21 cellular contexts compared by ENCODE assay signal in the genomic region with DNA sequence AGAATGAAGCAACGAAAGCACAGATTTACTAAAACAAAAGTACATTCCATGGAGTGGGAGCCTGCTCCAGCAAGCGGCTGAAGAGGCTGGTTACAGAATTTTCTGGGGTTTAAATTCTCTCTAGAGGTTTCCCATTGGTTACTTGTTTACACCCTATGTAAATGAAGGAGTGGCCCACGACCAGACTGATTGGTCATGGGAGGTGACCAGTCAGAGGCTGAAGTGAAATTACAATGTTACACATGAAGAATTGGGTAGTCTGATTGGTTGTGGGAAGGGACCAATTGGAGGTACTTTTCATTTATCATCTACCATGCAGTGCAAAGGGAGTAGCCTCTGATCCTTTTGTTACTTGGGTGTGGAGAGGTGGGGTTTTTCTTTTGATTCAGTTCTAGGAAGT.
"Had no signal": no experiment of that assay in that cellular context is flagged by ENCODE, and none has a peak within 500 bp of the region (broad histone marks: within the 10 kb centered on the region; RNA-seq: fewer than 3 reads in every experiment).

No MANE protein-coding gene starts in this region.

- H3K27me3 ChIP-seq: dorsolateral prefrontal cortex, gastrocnemius medialis, left lung, neural progenitor cell, right lobe of liver, transverse colon, upper lobe of right lung, uterus had no signal

- H3K79me2 ChIP-seq: parathyroid adenoma had no signal

- H3K9ac ChIP-seq: neural progenitor cell, parathyroid adenoma had no signal

- H3K4me1 ChIP-seq: gastrocnemius medialis, left lung, neural progenitor cell, parathyroid adenoma, right lobe of liver, transverse colon, upper lobe of right lung had no signal

- H3K27ac ChIP-seq: dorsolateral prefrontal cortex, gastrocnemius medialis, left lung, neural progenitor cell, parathyroid adenoma, right lobe of liver, transverse colon, upper lobe of right lung, uterus had no signal

- H3K36me3 ChIP-seq: gastrocnemius medialis, left lung, neural progenitor cell, right lobe of liver, transverse colon, upper lobe of right lung, uterus had no signal

- ATAC-seq: gastrocnemius medialis; left cardiac atrium; left lung; naive thymus-derived CD4-positive, alpha-beta T cell; right lobe of liver; stimulated activated naive B cell treated with anti-CD40 and anti-IgM and Interleukin-4, amounts not matched to agents 10 μg/mL and 1 μg/mL and 100 μg/mL, for 72 hours; upper lobe of right lung had no signal

- H3K4me2 ChIP-seq: neural progenitor cell had no signal

- DNase-seq: cortex of kidney; dorsolateral prefrontal cortex; effector CD4-positive, alpha-beta T cell; foreskin fibroblast; gastrocnemius medialis; head of caudate nucleus; left cardiac atrium; left lung; mesenchymal stem cell; midbrain; naive thymus-derived CD4-positive, alpha-beta T cell; right lobe of liver; small intestine; stimulated activated CD4-positive, alpha-beta T cell treated with anti-CD3 and anti-CD28 coated beads, Interleukin-15, amount 100 ng/mL, for 24 hours; stimulated activated CD4-positive, alpha-beta T cell treated with anti-CD3 and anti-CD28 coated beads, Interleukin-2, amount 100 ng/mL, for 48 hours; stimulated activated naive B cell treated with anti-CD40 and anti-IgM and Interleukin-4, amounts not matched to agents 10 μg/mL and 1 μg/mL and 100 μg/mL, for 72 hours; transverse colon; upper lobe of right lung; uterus had no signal

- H3K4me3 ChIP-seq: dorsolateral prefrontal cortex, gastrocnemius medialis, left lung, neural progenitor cell, right lobe of liver, transverse colon, upper lobe of right lung, uterus had no signal
